In the genomic region with DNA sequence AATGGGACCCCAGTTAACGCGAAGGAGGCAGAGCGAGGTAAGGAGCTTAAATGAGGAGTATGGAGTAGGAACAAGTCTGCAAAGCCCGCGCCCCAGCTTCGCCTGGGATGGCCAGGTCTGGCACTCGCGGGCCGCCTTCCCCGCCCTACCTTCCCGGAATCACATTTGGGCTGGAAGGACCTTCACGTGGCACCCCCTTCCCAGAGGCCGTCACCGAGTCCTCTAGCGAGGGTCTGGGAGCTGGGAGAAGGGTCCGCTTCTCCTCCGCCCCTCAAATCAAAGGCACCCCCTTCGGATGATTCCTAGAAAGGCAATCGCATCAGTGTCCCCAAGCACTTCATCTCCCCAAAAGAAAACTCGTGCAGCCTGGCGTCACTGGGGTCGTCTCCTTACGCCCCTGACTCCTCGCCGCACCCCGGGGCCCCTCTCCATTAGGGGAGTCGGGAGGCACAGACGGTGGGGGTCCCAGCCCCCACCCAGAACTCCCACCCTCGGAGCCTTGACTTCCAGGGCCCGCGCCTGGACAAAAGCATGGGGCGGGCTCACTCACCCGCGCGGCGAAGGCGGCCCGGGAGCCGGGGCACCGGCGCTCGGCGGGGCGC, we compare ENCODE assay signal across 9 cellular contexts. TPM values are rescaled to one million over a fixed set of nuclear protein-coding genes. Genes with fewer than 3 reads are reported as not detected.
DNase-seq lines count a peak whose midpoint lies in the region; TF ChIP-seq lines count a peak whose summit lies in the region.
"Had no signal": no experiment of that assay in that cellular context is flagged by ENCODE, and none has a peak within 500 bp of the region (broad histone marks: within the 10 kb centered on the region; RNA-seq: fewer than 3 reads in every experiment).

No MANE protein-coding gene starts in this region.

- no peak overlapping the region for H3K27ac Mint-ChIP-seq in activated CD4-positive, alpha-beta T cell treated with anti-CD3 and anti-CD28 coated beads, Interleukin-2, amount 10 ng/mL, durations not matched to agents 24 days and 14 days

- H3K36me3 Mint-ChIP-seq in activated CD4-positive, alpha-beta T cell treated with anti-CD3 and anti-CD28 coated beads, Interleukin-2, amount 10 ng/mL, durations not matched to agents 24 days and 14 days (ENCODE audit: low read depth), result no peaks in the 10 kb centered on the region

- no peaks in the 10 kb centered on the region for H3K9me3 Mint-ChIP-seq in activated CD4-positive, alpha-beta T cell treated with anti-CD3 and anti-CD28 coated beads, Interleukin-2, amount 10 ng/mL, durations not matched to agents 24 days and 14 days

- peak overlapping the region; percentile 73 to 79 for H3K4me3 ChIP-seq in tibial artery

- no peaks in the 10 kb centered on the region for H3K27me3 ChIP-seq in tibial artery

- H3K27me3 Mint-ChIP-seq in activated CD4-positive, alpha-beta T cell treated with anti-CD3 and anti-CD28 coated beads, Interleukin-2, amount 10 ng/mL, durations not matched to agents 24 days and 14 days, result peaks cover 57% of the 10 kb centered on the region

- no peak for DNase-seq in activated CD4-positive, alpha-beta T cell treated with anti-CD3 and anti-CD28 coated beads, Interleukin-2, amount 10 ng/mL, durations not matched to agents 24 days and 14 days
- DNase-seq in activated CD4-positive, alpha-beta T cell treated with anti-CD3 and anti-CD28 coated beads for 4 hours, result no peak
- DNase-seq in astrocyte of the hippocampus (ENCODE audit: low read depth, low spot score) (peak; percentile 62), left kidney (ENCODE audit: low read depth, low spot score) (peak; percentile 63), tibial artery (peak in 1 of 2 donors; percentile 67), NCI-H2171 treated with DMSO at 0.1 percent for 48 hours (lab: John Stamatoyannopoulos, UW) (no peak), COLO829 (ENCODE audit: low spot score) (no peak)
- no peak for DNase-seq in activated effector memory CD4-positive, alpha-beta T cell treated with Interleukin-2 at 50 U/mL for 16 hours
- DNase-seq: DND-41 had no signal

- H3K4me3 Mint-ChIP-seq in activated CD4-positive, alpha-beta T cell treated with anti-CD3 and anti-CD28 coated beads, Interleukin-2, amount 10 ng/mL, durations not matched to agents 24 days and 14 days, result peak overlapping the region; percentile 54

- H3K9me3 ChIP-seq in tibial artery, result no peaks in the 10 kb centered on the region

- H3K36me3 ChIP-seq in tibial artery, result no peaks in the 10 kb centered on the region

- TF ChIP-seq CTCF in tibial artery (IDR thresholded peaks at IDR 0.05), result no peak

- H3K4me1 ChIP-seq in tibial artery, result peaks cover 0 to 31% (median 13%) of the 10 kb centered on the region in 4 donors

- H3K27ac ChIP-seq in tibial artery, result peak overlapping the region; percentile 78 to 83

- intact Hi-C loops in activated CD4-positive, alpha-beta T cell treated with anti-CD3 and anti-CD28 coated beads, Interleukin-2, amount 10 ng/mL, durations not matched to agents 24 days and 14 days (cut with micrococcal nuclease), result loop anchor here (1.0 to 5.0 kb wide), 2 partner anchors 78 to 296 kb away; a partner anchor contains a TSS
- intact Hi-C loops in tibial artery (cut with DNase I; ENCODE audit: low total_unique reads), result no loop called here

- H3K4me1 Mint-ChIP-seq in activated CD4-positive, alpha-beta T cell treated with anti-CD3 and anti-CD28 coated beads, Interleukin-2, amount 10 ng/mL, durations not matched to agents 24 days and 14 days, result peaks cover 16% of the 10 kb centered on the region

RNA-seq across cellular contexts. Expression of a gene that starts 0.4 kb away (rescaled TPM):
- total RNA-seq in activated CD4-positive, alpha-beta T cell treated with anti-CD3 and anti-CD28 coated beads, Interleukin-2, amount 10 ng/mL, durations not matched to agents 24 days and 14 days, result 0.21 and 0.26 TPM in 2 replicates

Comparison
In these comparisons a context has a peak if more than half of its experiments do, and no peak if none do; other contexts are left out.
1. DNase-seq: peak in astrocyte of the hippocampus (single experiment) and left kidney (single experiment); none in activated CD4-positive, alpha-beta T cell treated with anti-CD3 and anti-CD28 coated beads, Interleukin-2, amount 10 ng/mL, durations not matched to agents 24 days and 14 days (single experiment), activated CD4-positive, alpha-beta T cell treated with anti-CD3 and anti-CD28 coated beads for 4 hours (0 of 2), activated effector memory CD4-positive, alpha-beta T cell treated with Interleukin-2 at 50 U/mL for 16 hours (single experiment), NCI-H2171 treated with DMSO at 0.1 percent for 48 hours (single experiment) and COLO829 (single experiment).